In genomic region chr7:47327306-47327697, GRCh38 we compare ENCODE assay signal across 11 cellular contexts.
DNase-seq lines count a peak whose midpoint lies in the region; ATAC-seq and TF ChIP-seq lines count a peak whose summit lies in the region.
"Had no signal": no experiment of that assay in that cellular context is flagged by ENCODE, and none has a peak within 500 bp of the region (broad histone marks: within the 10 kb centered on the region; RNA-seq: fewer than 3 reads in every experiment).

No MANE protein-coding gene starts in this region.

- H3K4me1 ChIP-seq in HAP-1 (peaks cover 37% of the 10 kb centered on the region), left lung (peaks cover 16 to 41% of the 10 kb centered on the region in 2 donors)

- H3K27ac ChIP-seq in cingulate gyrus (ENCODE audit: low read depth, low read length) (peak overlapping the region; percentile 80), left lung (peak overlapping the region; percentile 73 to 74), skin epidermis (peak overlapping the region in 20 of 21 experiments; percentile 2 to 87 (median 70))

- H3K36me3 ChIP-seq in HAP-1 (replicated peaks) (no peaks in the 10 kb centered on the region), left lung (peaks cover 0 to 11% of the 10 kb centered on the region in 2 donors)

- intact Hi-C loops in left lung (cut with DNase I) = no loop called here

- in situ Hi-C loops in HAP-1 (cut with MboI; ENCODE audit: low sequenced_read_pairs) = no loop called here

- no peak for ATAC-seq in left lung
- ATAC-seq in omental fat pad (ENCODE audit: low FRiP score) = no peak

- TF ChIP-seq CTCF in left lung (IDR thresholded peaks at IDR 0.05) = no peak
- TF ChIP-seq CTCF in omental fat pad (IDR thresholded peaks at IDR 0.05) = no peak

- DNase-seq in HAP-1 (ENCODE audit: low spot score in 2 of 2) = no peak
- no peak for DNase-seq in left lung
- DNase-seq in activated CD8-positive, alpha-beta memory T cell treated with anti-CD3 and anti-CD28 coated beads for 24 hours = no peak
- DNase-seq in A172 (ENCODE audit: low spot score) = no peak
- DNase-seq in omental fat pad (ENCODE audit: low spot score) = no peak
- no peak for DNase-seq in NCI-H748 (lab: John Stamatoyannopoulos, UW; ENCODE audit: unreplicated experiment)
- DNase-seq: naive B cell, NCI-H1417, SHP77 treated with DMSO at 0.1 percent for 48 hours had no signal

- no peaks in the 10 kb centered on the region for H3K9me3 ChIP-seq in HAP-1
- no peaks in the 10 kb centered on the region for H3K9me3 ChIP-seq in left lung

- H3K27me3 ChIP-seq in HAP-1 (ENCODE audit: low read depth) (no peaks in the 10 kb centered on the region), left lung (no peaks in the 10 kb centered on the region)

- H3K4me3 ChIP-seq in HAP-1 (peak overlapping the region; percentile 31), left lung (peak overlapping the region; percentile 12 to 21), skin epidermis (no peak overlapping the region)

Comparison
In these comparisons a context has a peak if more than half of its experiments do, and no peak if none do; other contexts are left out.
1. H3K4me3 ChIP-seq: peak in HAP-1 (single experiment) and left lung (2 of 2); none in skin epidermis (0 of 7).
2. Peak in every context shown above with its lines, with median percentiles within 50 percentile points of each other: H3K27ac ChIP-seq.